ENCODE assay signal across 8 cellular contexts in the genomic region with DNA sequence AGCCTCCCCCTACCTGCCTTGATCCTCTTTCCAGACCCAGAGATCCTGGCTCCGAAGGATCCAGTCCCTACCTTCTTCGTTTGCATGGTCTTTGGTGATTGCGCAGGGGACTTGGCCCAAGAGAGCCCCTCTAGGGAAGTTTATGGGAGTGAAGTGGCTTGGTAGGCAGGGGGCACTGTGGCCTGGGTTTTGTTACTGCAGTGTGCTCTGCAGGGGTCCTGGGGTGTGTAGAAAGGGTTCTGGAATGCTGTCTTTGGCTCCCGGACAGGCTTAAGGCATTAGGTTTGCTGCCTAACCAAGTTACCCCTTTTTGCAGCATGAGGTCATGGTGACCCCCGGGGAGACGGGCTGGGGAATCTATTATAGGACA. TPM values are rescaled to one million over a fixed set of nuclear protein-coding genes. Genes with fewer than 3 reads are reported as not detected.
DNase-seq lines count a peak whose midpoint lies in the region; ATAC-seq and TF ChIP-seq lines count a peak whose summit lies in the region.

No MANE protein-coding gene starts in this region.

- TF ChIP-seq CTCF in transverse colon (IDR thresholded peaks at IDR 0.05), result no peak
- peak in 1 of 6 experiments; percentile 17 for TF ChIP-seq CTCF in adrenal gland (IDR thresholded peaks at IDR 0.05)

- ATAC-seq in activated naive CD8-positive, alpha-beta T cell treated with anti-CD3 and anti-CD28 coated beads, Interleukin-2, amount 50 U/mL, for 24 hours, result no peak

- CTCF ChIA-PET in activated naive CD4-positive, alpha-beta T cell treated with anti-CD3 and anti-CD28 coated beads for 36 hours (lab: Charles Lee), result interaction anchor here (0.6 to 14.4 kb wide), 15 partner anchors 9 to 322 kb away, joined by 3 to 234 read pairs (median 4); a partner anchor contains a TSS

- intact Hi-C loops in activated naive CD4-positive, alpha-beta T cell treated with anti-CD3 and anti-CD28 coated beads for 36 hours (cut with micrococcal nuclease), result loop anchor here (5.0 to 10.0 kb wide), 4 partner anchors 278 to 676 kb away; a partner anchor contains a TSS
- intact Hi-C loops in transverse colon (cut with DNase I; ENCODE audit: low total_unique reads), result no loop called here
- intact Hi-C loops in adrenal gland (cut with DNase I), result no loop called here

- H3K36me3 Mint-ChIP-seq in activated naive CD4-positive, alpha-beta T cell treated with anti-CD3 and anti-CD28 coated beads for 36 hours (ENCODE audit: low read depth), result peaks cover 19% of the 10 kb centered on the region
- peaks cover 22% of the 10 kb centered on the region for H3K36me3 Mint-ChIP-seq in activated naive CD8-positive, alpha-beta T cell treated with anti-CD3 and anti-CD28 coated beads, Interleukin-2, amount 50 U/mL, for 24 hours (ENCODE audit: low read depth)

- peaks cover 60% of the 10 kb centered on the region for H3K4me1 Mint-ChIP-seq in activated naive CD4-positive, alpha-beta T cell treated with anti-CD3 and anti-CD28 coated beads for 36 hours (ENCODE audit: low read depth)
- peaks cover 49% of the 10 kb centered on the region for H3K4me1 Mint-ChIP-seq in activated naive CD8-positive, alpha-beta T cell treated with anti-CD3 and anti-CD28 coated beads, Interleukin-2, amount 50 U/mL, for 24 hours

- WGBS in transverse colon (ENCODE audit: low coverage in 1 of 2), 2 donors, result 60% methylated on average over 6 of the region's 6 CpGs; no CpG with 5 or more reads in 1 of the 2 donors
- 75 to 86% (median 75%) methylated on average over 4 to 6 of the region's 6 CpGs for WGBS in adrenal gland, 4 donors

- H3K27me3 ChIP-seq in transverse colon, result peaks cover 47% of the 10 kb centered on the region
- H3K27me3 ChIP-seq in adrenal gland, result no peaks in the 10 kb centered on the region

- no peak for DNase-seq in activated naive CD4-positive, alpha-beta T cell treated with anti-CD3 and anti-CD28 coated beads for 36 hours
- DNase-seq in activated naive CD4-positive, alpha-beta T cell treated with Interleukin-2 at 50 U/mL for 16 hours, result no peak
- DNase-seq in activated naive CD8-positive, alpha-beta T cell treated with anti-CD3 and anti-CD28 coated beads, Interleukin-2, amount 50 U/mL, for 24 hours, result no peak
- DNase-seq in left kidney (ENCODE audit: low read depth, low spot score), result peak; percentile 45
- no peak for DNase-seq in transverse colon
- no peak for DNase-seq in adrenal gland
- DNase-seq in SKM-1 (lab: John Stamatoyannopoulos, UW; ENCODE audit: unreplicated experiment), result no peak
- DNase-seq in cerebellar nuclear complex (lab: John Stamatoyannopoulos, UW), result no peak

- H3K27ac ChIP-seq in transverse colon (peak overlapping the region; percentile 86 to 97 (median 94)), adrenal gland (peak overlapping the region in 2 of 5 donors; percentile 70 to 89)

- peak overlapping the region in 3 of 4 donors; percentile 24 to 51 (median 42) for H3K4me3 ChIP-seq in transverse colon
- H3K4me3 ChIP-seq in adrenal gland, result peak overlapping the region in 1 of 4 donors; percentile 62

- H3K9me3 ChIP-seq in transverse colon (no peaks in the 10 kb centered on the region), adrenal gland (replicated peaks in 1 of 3) (no peaks in the 10 kb centered on the region)

- H3K9me3 Mint-ChIP-seq in activated naive CD4-positive, alpha-beta T cell treated with anti-CD3 and anti-CD28 coated beads for 36 hours, result no peaks in the 10 kb centered on the region
- H3K9me3 Mint-ChIP-seq in activated naive CD8-positive, alpha-beta T cell treated with anti-CD3 and anti-CD28 coated beads, Interleukin-2, amount 50 U/mL, for 24 hours, result no peaks in the 10 kb centered on the region

- no peak for TF ChIP-seq EP300 in transverse colon (IDR thresholded peaks at IDR 0.05; ENCODE audit: low read depth)

- no peaks in the 10 kb centered on the region for H3K27me3 Mint-ChIP-seq in activated naive CD4-positive, alpha-beta T cell treated with anti-CD3 and anti-CD28 coated beads for 36 hours (ENCODE audit: low read depth)
- no peaks in the 10 kb centered on the region for H3K27me3 Mint-ChIP-seq in activated naive CD8-positive, alpha-beta T cell treated with anti-CD3 and anti-CD28 coated beads, Interleukin-2, amount 50 U/mL, for 24 hours

- TF ChIP-seq POLR2A in transverse colon (IDR thresholded peaks at IDR 0.05), result no peak
- no peak for TF ChIP-seq POLR2A in adrenal gland (IDR thresholded peaks at IDR 0.05)

- peak overlapping the region; percentile 68 for H3K4me3 Mint-ChIP-seq in activated naive CD4-positive, alpha-beta T cell treated with anti-CD3 and anti-CD28 coated beads for 36 hours
- H3K4me3 Mint-ChIP-seq in activated naive CD8-positive, alpha-beta T cell treated with anti-CD3 and anti-CD28 coated beads, Interleukin-2, amount 50 U/mL, for 24 hours, result peak overlapping the region; percentile 76

- in situ Hi-C loops in transverse colon (cut with MboI; ENCODE audit: low pct_ligation_motif_present in 1 of 4, low pct_unique_long_range_greater_than_20kb in 1 of 4, low sequenced_read_pairs in 3 of 4), result no loop called here

- H3K4me1 ChIP-seq in transverse colon, result peaks cover 16 to 50% (median 44%) of the 10 kb centered on the region in 4 donors
- peaks cover 17 to 44% of the 10 kb centered on the region in 2 donors for H3K4me1 ChIP-seq in adrenal gland (replicated peaks in 1 of 2)

- peak overlapping the region; percentile 79 for H3K27ac Mint-ChIP-seq in activated naive CD4-positive, alpha-beta T cell treated with anti-CD3 and anti-CD28 coated beads for 36 hours
- H3K27ac Mint-ChIP-seq in activated naive CD8-positive, alpha-beta T cell treated with anti-CD3 and anti-CD28 coated beads, Interleukin-2, amount 50 U/mL, for 24 hours, result peak overlapping the region; percentile 70

- H3K36me3 ChIP-seq in transverse colon, result no peaks in the 10 kb centered on the region
- peaks cover 0 to 15% of the 10 kb centered on the region in 2 donors for H3K36me3 ChIP-seq in adrenal gland (replicated peaks in 1 of 2)

RNA-seq across cellular contexts. Expression of a gene that starts 3.8 kb away (rescaled TPM):
- 10 to 100 TPM; 28.2 to 28.7 TPM for total RNA-seq in activated naive CD4-positive, alpha-beta T cell treated with anti-CD3 and anti-CD28 coated beads for 36 hours
- 10 to 100 TPM in 3 of 4 donors, 1 to 10 TPM in 1; 6.0 to 78.6 (median 24.9) TPM for total RNA-seq in transverse colon
- 10 to 100 TPM; 21.2 to 80.8 (median 26.3) TPM for total RNA-seq in adrenal gland
- 10 to 100 TPM in 2 of 3 donors, 1 to 10 TPM in 1; 9.9 to 15.4 (median 11.6) TPM for polyA plus RNA-seq in adrenal gland

RNA-seq across cellular contexts. Expression of a gene that starts 8.2 kb away (rescaled TPM):
- not detected for total RNA-seq in activated naive CD4-positive, alpha-beta T cell treated with anti-CD3 and anti-CD28 coated beads for 36 hours
- total RNA-seq in transverse colon (not detected), adrenal gland (not detected)
- polyA plus RNA-seq in adrenal gland, result not detected

RNA-seq across cellular contexts. Expression of a gene that starts 56.7 kb away (rescaled TPM):
- total RNA-seq in activated naive CD4-positive, alpha-beta T cell treated with anti-CD3 and anti-CD28 coated beads for 36 hours, result 100 to 1,000 TPM; 204 to 219 TPM
- total RNA-seq in transverse colon, result 10 to 100 TPM; 44.5 to 87.1 (median 74.1) TPM
- 100 to 1,000 TPM in 3 of 8 donors, 10 to 100 TPM in 5; 80.7 to 121 (median 97.0) TPM for total RNA-seq in adrenal gland
- 100 to 1,000 TPM; 180 to 243 (median 182) TPM for polyA plus RNA-seq in adrenal gland
